ENCODE assay signal across 22 cellular contexts in the genomic region with DNA sequence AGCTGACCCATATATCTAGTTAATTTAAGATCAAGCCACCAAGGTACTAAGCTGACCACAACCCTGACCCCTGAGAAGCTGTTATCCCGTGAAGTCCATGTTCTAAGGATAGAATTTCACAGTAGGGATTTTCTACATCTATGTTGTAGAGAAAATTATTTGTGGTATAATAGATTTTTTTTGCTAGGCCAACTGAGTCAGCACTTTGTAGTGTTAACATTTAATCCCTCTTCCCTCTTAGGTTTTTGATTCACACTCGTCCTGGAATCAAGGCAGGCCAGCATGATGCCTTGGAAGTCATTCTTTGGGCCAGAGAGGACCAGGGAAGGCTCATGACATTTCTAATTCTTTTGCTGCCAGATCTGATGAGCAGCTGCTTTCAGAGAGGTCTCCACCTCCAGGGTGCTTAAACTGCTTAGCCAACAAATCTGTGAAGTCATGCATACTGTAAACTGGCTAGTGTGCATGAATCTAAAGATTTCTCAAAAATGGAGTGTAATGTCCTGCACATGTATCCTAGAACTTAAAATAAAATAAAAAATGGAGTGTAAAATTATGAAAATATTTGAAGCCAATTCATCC.
"Had no signal": no experiment of that assay in that cellular context is flagged by ENCODE, and none has a peak within 500 bp of the region (broad histone marks: within the 10 kb centered on the region; RNA-seq: fewer than 3 reads in every experiment).

No MANE protein-coding gene starts in this region.

- H3K9me3 ChIP-seq: lower lobe of right lung, suprapubic skin had no signal

- H3K27me3 Mint-ChIP-seq: type B pancreatic cell had no signal

- H3K4me1 Mint-ChIP-seq: activated naive CD8-positive, alpha-beta T cell treated with anti-CD3 and anti-CD28 coated beads, Interleukin-2, amount 10 ng/mL, durations not matched to agents 7 days and 5 days; immature natural killer cell had no signal

- H3K27ac Mint-ChIP-seq: activated naive CD8-positive, alpha-beta T cell treated with anti-CD3 and anti-CD28 coated beads, Interleukin-2, amount 10 ng/mL, durations not matched to agents 7 days and 5 days; activated T-cell treated with anti-CD3 and anti-CD28 coated beads, Interleukin-2, amount 50 U/mL, for 24 hours; immature natural killer cell; progenitor cell of endocrine pancreas; T-helper 2 cell treated with Interferon-gamma antibody and Interleukin-4, amounts not matched to agents 5 μg/mL and 100 μg/mL, for 36 hours; type B pancreatic cell had no signal

- DNase-seq: activated CD4-positive, alpha-beta T cell treated with anti-CD3 and anti-CD28 coated beads, Interleukin-2, amount 50 U/mL, for 4 hours; activated gamma-delta T cell; activated naive CD8-positive, alpha-beta T cell treated with anti-CD3 and anti-CD28 coated beads, Interleukin-2, amount 10 ng/mL, durations not matched to agents 7 days and 5 days; activated T-cell treated with anti-CD3 and anti-CD28 coated beads, Interleukin-2, amount 50 U/mL, for 24 hours; aorta; central memory CD4-positive, alpha-beta T cell; cortex of kidney; effector CD8-positive, alpha-beta T cell; glutamatergic neuron; immature natural killer cell; left cardiac atrium; lower lobe of right lung; midbrain; naive B cell; stimulated activated CD4-positive, alpha-beta T cell treated with anti-CD3 and anti-CD28 coated beads, Interleukin-2, amount 100 ng/mL, for 48 hours; stimulated activated CD8-positive, alpha-beta memory T cell treated with anti-CD3 and anti-CD28 coated beads, Interleukin-4, amount 100 ng/mL, for 48 hours; stimulated activated naive CD8-positive, alpha-beta T cell treated with anti-CD3 and anti-CD28 coated beads, Interleukin-15, Interleukin-2, amounts not matched to agents 100 U/mL and 50 U/mL, for 24 hours had no signal

- H3K4me1 ChIP-seq: lower lobe of right lung, suprapubic skin had no signal

- H3K36me3 Mint-ChIP-seq: activated naive CD8-positive, alpha-beta T cell treated with anti-CD3 and anti-CD28 coated beads, Interleukin-2, amount 10 ng/mL, durations not matched to agents 7 days and 5 days; immature natural killer cell; naive B cell; type B pancreatic cell had no signal

- H3K4me3 ChIP-seq: lower lobe of right lung, suprapubic skin had no signal

- H3K9me3 Mint-ChIP-seq: activated naive CD8-positive, alpha-beta T cell treated with anti-CD3 and anti-CD28 coated beads, Interleukin-2, amount 10 ng/mL, durations not matched to agents 7 days and 5 days; activated T-cell treated with anti-CD3 and anti-CD28 coated beads, Interleukin-2, amount 50 U/mL, for 24 hours; immature natural killer cell; naive B cell; T-helper 2 cell treated with Interferon-gamma antibody and Interleukin-4, amounts not matched to agents 5 μg/mL and 100 μg/mL, for 36 hours; type B pancreatic cell had no signal

- H3K27me3 ChIP-seq: suprapubic skin had no signal

- H3K27ac ChIP-seq: lower lobe of right lung, suprapubic skin had no signal

- H3K36me3 ChIP-seq: lower lobe of right lung, suprapubic skin had no signal

- ATAC-seq: activated CD4-positive, CD25-positive, alpha-beta regulatory T cell treated with anti-CD3 and anti-CD28 coated beads, Interleukin-2, amount 50 U/mL, for 24 hours; left cardiac atrium; lower lobe of right lung; stimulated activated naive CD8-positive, alpha-beta T cell treated with anti-CD3 and anti-CD28 coated beads, Interleukin-15, Interleukin-2, amounts not matched to agents 100 U/mL and 50 U/mL, for 24 hours had no signal

- H3K4me3 Mint-ChIP-seq: activated naive CD8-positive, alpha-beta T cell treated with anti-CD3 and anti-CD28 coated beads, Interleukin-2, amount 10 ng/mL, durations not matched to agents 7 days and 5 days; activated T-cell treated with anti-CD3 and anti-CD28 coated beads, Interleukin-2, amount 50 U/mL, for 24 hours; immature natural killer cell; naive B cell; T-helper 2 cell treated with Interferon-gamma antibody and Interleukin-4, amounts not matched to agents 5 μg/mL and 100 μg/mL, for 36 hours; type B pancreatic cell had no signal
